10 cellular contexts compared by ENCODE assay signal in the genomic region with DNA sequence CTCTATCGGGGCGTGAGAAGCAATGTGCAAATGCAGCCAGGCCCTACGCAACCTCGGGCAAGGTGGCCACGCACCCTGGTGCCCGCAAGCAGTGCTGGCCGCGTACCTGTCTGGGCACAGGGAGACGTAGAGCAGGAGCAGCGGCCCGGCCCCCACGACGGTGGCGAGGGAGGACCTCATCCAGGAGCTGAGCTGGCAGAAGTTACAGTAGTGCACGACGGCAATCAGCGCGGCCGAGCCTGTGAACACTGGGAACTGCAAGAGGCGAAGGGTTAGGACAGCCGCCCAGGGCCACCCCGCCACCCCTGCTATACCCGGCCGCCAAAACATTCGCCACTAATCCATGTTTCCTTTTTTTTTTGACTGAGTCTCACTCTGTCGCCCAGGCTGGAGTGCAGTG.
"Had no signal": no experiment of that assay in that cellular context is flagged by ENCODE, and none has a peak within 500 bp of the region (broad histone marks: within the 10 kb centered on the region; RNA-seq: fewer than 3 reads in every experiment).

No MANE protein-coding gene starts in this region.

- H3K4me3 Mint-ChIP-seq: GM23338, HFFc6 had no signal

- FAIRE-seq: H1, H54, K562 had no signal

- H3K4me2 ChIP-seq: GM23338 had no signal

- H3K4me1 Mint-ChIP-seq: GM23338 had no signal

- H3K27ac Mint-ChIP-seq: GM23338, HFFc6 had no signal

- H3K4me3 ChIP-seq: GM23338, HAP-1, K562 had no signal

- ATAC-seq: GM23338, HCT116, K562 had no signal

- H2AFZ ChIP-seq: GM23338 had no signal

- H3K27ac ChIP-seq: HL-60 had no signal

- H3K9me3 ChIP-seq: HAP-1 had no signal

- DNase-seq: HFFc6, IMR-90, KG1 had no signal
